Comparison of ENCODE assay signal across 8 cellular contexts in the genomic region with DNA sequence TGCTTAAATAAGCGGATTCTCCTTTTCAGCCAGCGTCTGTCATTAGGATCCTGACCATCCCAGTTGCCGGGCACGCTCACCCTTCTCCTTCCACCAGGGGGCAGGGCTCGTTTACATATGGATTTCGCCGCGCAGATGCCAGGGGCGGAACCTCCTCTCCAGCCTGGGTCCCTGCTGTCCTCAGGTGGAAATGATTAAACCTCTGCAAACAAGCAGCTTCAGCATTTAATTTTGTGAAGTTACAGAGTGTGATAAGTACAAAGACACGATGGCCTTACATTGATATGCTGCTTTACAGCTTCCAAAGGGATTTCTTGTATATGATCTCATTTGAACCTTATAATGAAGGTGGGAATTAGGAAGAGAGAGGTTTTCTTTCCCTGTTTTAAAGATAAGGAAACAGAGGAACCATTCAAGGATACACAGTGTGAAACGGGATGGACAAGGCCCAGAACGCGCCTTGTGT. TPM values are rescaled to one million over a fixed set of nuclear protein-coding genes. Genes with fewer than 3 reads are reported as not detected.
DNase-seq lines count a peak whose midpoint lies in the region; ATAC-seq, FAIRE-seq and TF ChIP-seq lines count a peak whose summit lies in the region.

No MANE protein-coding gene starts in this region.

- no peak for TF ChIP-seq POLR2A in GM12891 (IDR thresholded peaks at IDR 0.05; ENCODE audit: low read depth, low read length)
- no peak for TF ChIP-seq POLR2A in prostate gland (IDR thresholded peaks at IDR 0.05)
- no peak for TF ChIP-seq POLR2A in vagina (IDR thresholded peaks at IDR 0.05)

- no peaks in the 10 kb centered on the region for H3K9me3 ChIP-seq in prostate gland
- H3K9me3 ChIP-seq in vagina = no peaks in the 10 kb centered on the region

- TF ChIP-seq CTCF in prostate gland (IDR thresholded peaks at IDR 0.05) (peak; percentile 33 to 91 (median 82)), vagina (IDR thresholded peaks at IDR 0.05) (peak; percentile 66 to 89 (median 75))

- H3K27ac ChIP-seq in prostate gland = no peak overlapping the region
- H3K27ac ChIP-seq in vagina = no peak overlapping the region

- DNase-seq in GM12891 (ENCODE audit: insufficient read length, low spot score) (peak; percentile 43), NCI-H1436 (lab: John Stamatoyannopoulos, UW) (peak; percentile 83), SKM-1 treated with dmso at 0.1 percent for 144 hours (lab: John Stamatoyannopoulos, UW; ENCODE audit: unreplicated experiment) (peak; percentile 17), Right ventricle myocardium inferior (ENCODE audit: missing footprints) (peak; percentile 87), prostate gland (ENCODE audit: low spot score) (peak; percentile 82), vagina (ENCODE audit: extremely low spot score in 2 of 2) (no peak)
- peak; percentile 76 for DNase-seq in activated naive CD4-positive, alpha-beta T cell treated with anti-CD3 and anti-CD28 coated beads, Interleukin-2, amount 50 U/mL, for 16 hours

- peak; percentile 81 for ATAC-seq in Right ventricle myocardium inferior
- ATAC-seq in HG02623 (IDR thresholded peaks at IDR 0.05; ENCODE audit: unreplicated experiment) = no peak

- no peaks in the 10 kb centered on the region for H3K27me3 ChIP-seq in prostate gland (replicated peaks; ENCODE audit: insufficient read depth)
- H3K27me3 ChIP-seq in vagina = no peaks in the 10 kb centered on the region

- H3K4me3 ChIP-seq in prostate gland = no peak overlapping the region
- H3K4me3 ChIP-seq in vagina = no peak overlapping the region

- 13% methylated on average over 13 of the region's 13 CpGs for whole genome bisulfite sequencing in prostate gland

- H3K36me3 ChIP-seq in prostate gland (no peaks in the 10 kb centered on the region), vagina (no peaks in the 10 kb centered on the region)

- H3K4me1 ChIP-seq in prostate gland (replicated peaks) (no peaks in the 10 kb centered on the region), vagina (no peaks in the 10 kb centered on the region)

- FAIRE-seq in GM12891 (lab: Jason Lieb, UNC) = peak; percentile 88

- intact Hi-C loops in Right ventricle myocardium inferior (cut with DNase I) (loop anchor here (2.0 to 5.0 kb wide), 3 partner anchors 519 to 863 kb away; no protein-coding TSS in a partner anchor), prostate gland (cut with DNase I) (loop anchor here (2.0 kb wide), 1 partner anchor 863 kb away; no protein-coding TSS in a partner anchor), vagina (cut with DNase I) (loop anchor here (10.0 kb wide), 1 partner anchor 851 kb away; no protein-coding TSS in a partner anchor)

TF ChIP-seq in GM12891, 5 proteins besides CTCF, POLR2A, EP300 and RAD21:
- TF ChIP-seq PAX5 (IDR thresholded peaks at IDR 0.05; ENCODE audit: insufficient read depth, low read length, severe bottlenecking) (no peak), POU2F2 (IDR thresholded peaks at IDR 0.05; ENCODE audit: low read depth, low read length) (0 out of 2 replicates have a peak, but pooled peaks have one; percentile 39), TAF1 (IDR thresholded peaks at IDR 0.05; ENCODE audit: low read depth, low read length) (no peak), SPI1 (IDR thresholded peaks at IDR 0.05; ENCODE audit: low read depth, low read length) (no peak), POLR2AphosphoS5 (IDR thresholded peaks at IDR 0.05; ENCODE audit: low read depth, low read length) (no peak)
TF ChIP-seq in GM12891: peak in this region for 1.

RNA-seq across cellular contexts. Expression of a gene that starts 3.9 kb away (rescaled TPM):
- polyA plus RNA-seq in GM12891 (2012; ENCODE audit: low read depth, missing spikeins) = not detected
- total RNA-seq in Right ventricle myocardium inferior (not detected), prostate gland (not detected), vagina (not detected)

RNA-seq across cellular contexts. Expression of a gene that starts 18.8 kb away (rescaled TPM):
- polyA plus RNA-seq in GM12891 (2012; ENCODE audit: low read depth, missing spikeins) = 20.6 TPM
- 48.0 TPM for total RNA-seq in Right ventricle myocardium inferior
- total RNA-seq in prostate gland = 10 to 100 TPM in 1 of 2 donors, 1 to 10 TPM in 1; 5.8 to 23.6 TPM
- total RNA-seq in vagina = 919 TPM

RNA-seq across cellular contexts. Expression of a gene that starts 21.3 kb away (rescaled TPM):
- not detected for polyA plus RNA-seq in GM12891 (2012; ENCODE audit: low read depth, missing spikeins)
- total RNA-seq in Right ventricle myocardium inferior = not detected
- not detected for total RNA-seq in prostate gland
- total RNA-seq in vagina = not detected

RNA-seq across cellular contexts. Expression of a gene that starts 31.6 kb away (rescaled TPM):
- not detected for polyA plus RNA-seq in GM12891 (2012; ENCODE audit: low read depth, missing spikeins)
- not detected for total RNA-seq in Right ventricle myocardium inferior
- under 1 TPM in 1 of 2 donors, not detected in 1; 0.28 TPM for total RNA-seq in prostate gland
- not detected for total RNA-seq in vagina

RNA-seq across cellular contexts. Expression of a gene that starts 48.5 kb away (rescaled TPM):
- not detected for polyA plus RNA-seq in GM12891 (2012; ENCODE audit: low read depth, missing spikeins)
- total RNA-seq in Right ventricle myocardium inferior = not detected
- under 1 TPM in 1 of 2 donors, not detected in 1; 0.62 TPM for total RNA-seq in prostate gland
- total RNA-seq in vagina = not detected

Comparison
In these comparisons a context has a peak if more than half of its experiments do, and no peak if none do; other contexts are left out.
1. DNase-seq: peak in GM12891 (single experiment), NCI-H1436 (single experiment), SKM-1 treated with dmso at 0.1 percent for 144 hours (single experiment), activated naive CD4-positive, alpha-beta T cell treated with anti-CD3 and anti-CD28 coated beads, Interleukin-2, amount 50 U/mL, for 16 hours (single experiment), Right ventricle myocardium inferior (single experiment) and prostate gland (single experiment); none in vagina (0 of 2).
2. RNA of a gene that starts 18.8 kb away (total RNA-seq): 919 TPM in vagina (single experiment); 48.0 TPM in Right ventricle myocardium inferior (single experiment) and 5.8 to 23.6 TPM in prostate gland; every median in the first group is over 10 times any median in the second.